Comparison of ENCODE assay signal across 14 cellular contexts in genomic region chr6:1594495-1595200, GRCh38. TPM values are rescaled to one million over a fixed set of nuclear protein-coding genes. Genes with fewer than 3 reads are reported as not detected.
DNase-seq lines count a peak whose midpoint lies in the region; ATAC-seq, FAIRE-seq and TF ChIP-seq lines count a peak whose summit lies in the region.
"Had no signal": no experiment of that assay in that cellular context is flagged by ENCODE, and none has a peak within 500 bp of the region (broad histone marks: within the 10 kb centered on the region; RNA-seq: fewer than 3 reads in every experiment).

No MANE protein-coding gene starts in this region.

- H3K4me3 Mint-ChIP-seq in activated naive CD8-positive, alpha-beta T cell treated with anti-CD3 and anti-CD28 coated beads, Interleukin-2, amount 50 U/mL, for 24 hours, result no peak overlapping the region
- H3K4me3 Mint-ChIP-seq: CD4-positive, alpha-beta memory T cell had no signal

- no peaks in the 10 kb centered on the region for H3K9me3 Mint-ChIP-seq in activated naive CD8-positive, alpha-beta T cell treated with anti-CD3 and anti-CD28 coated beads, Interleukin-2, amount 50 U/mL, for 24 hours
- H3K9me3 Mint-ChIP-seq: CD4-positive, alpha-beta memory T cell had no signal

- peaks cover 45% of the 10 kb centered on the region for H3K27me3 Mint-ChIP-seq in activated naive CD8-positive, alpha-beta T cell treated with anti-CD3 and anti-CD28 coated beads, Interleukin-2, amount 50 U/mL, for 24 hours

- intact Hi-C loops in cardiac septum (cut with DNase I) (loop anchor here (5.0 kb wide), 3 partner anchors 853 to 1158 kb away; partner anchors contain the start of gene MYLK4), Right ventricle myocardium superior (cut with DNase I) (loop anchor here (5.0 to 10.0 kb wide), 2 partner anchors 758 to 850 kb away; no protein-coding TSS in a partner anchor), left colon (cut with DNase I, micrococcal nuclease) (loop anchor here in 1 of 2 donors (5.0 to 10.0 kb wide), 3 partner anchors 603 to 1160 kb away; partner anchors contain the start of gene MYLK4)

- DNase-seq in cardiac septum (ENCODE audit: low spot score) (peak; percentile 63), Right ventricle myocardium superior (no peak), NCI-H69 (lab: John Stamatoyannopoulos, UW) (peak; percentile 59), left colon (no peak), GM12891 (ENCODE audit: insufficient read length, low spot score) (no peak)
- DNase-seq in activated naive CD8-positive, alpha-beta T cell treated with anti-CD3 and anti-CD28 coated beads, Interleukin-2, amount 50 U/mL, for 24 hours, result no peak
- no peak for DNase-seq in activated CD4-positive, alpha-beta T cell treated with anti-CD3 and anti-CD28 coated beads for 48 hours
- DNase-seq: CD4-positive, alpha-beta memory T cell; Kasumi-1; MV-4-11; NCI-H1436; NCI-H2081 treated with DMSO at 0.1 percent for 48 hours; NCI-H345; PC-9 had no signal

- H3K27ac Mint-ChIP-seq in activated naive CD8-positive, alpha-beta T cell treated with anti-CD3 and anti-CD28 coated beads, Interleukin-2, amount 50 U/mL, for 24 hours, result no peak overlapping the region
- H3K27ac Mint-ChIP-seq: CD4-positive, alpha-beta memory T cell had no signal

- H3K36me3 Mint-ChIP-seq in activated naive CD8-positive, alpha-beta T cell treated with anti-CD3 and anti-CD28 coated beads, Interleukin-2, amount 50 U/mL, for 24 hours (ENCODE audit: low read depth), result no peaks in the 10 kb centered on the region
- H3K36me3 Mint-ChIP-seq: CD4-positive, alpha-beta memory T cell had no signal

- peaks cover 2% of the 10 kb centered on the region for H3K4me1 Mint-ChIP-seq in activated naive CD8-positive, alpha-beta T cell treated with anti-CD3 and anti-CD28 coated beads, Interleukin-2, amount 50 U/mL, for 24 hours

- no peak for FAIRE-seq in GM12891 (lab: Jason Lieb, UNC)

- ATAC-seq in Right ventricle myocardium superior (ENCODE audit: poor library complexity) (no peak), left colon (peak; percentile 28)
- no peak for ATAC-seq in activated naive CD8-positive, alpha-beta T cell treated with anti-CD3 and anti-CD28 coated beads, Interleukin-2, amount 50 U/mL, for 24 hours

- no peak for TF ChIP-seq POLR2A in GM12891 (IDR thresholded peaks at IDR 0.05; ENCODE audit: low read depth, low read length)

TF ChIP-seq in GM12891, 5 proteins besides CTCF, POLR2A, EP300 and RAD21:
- TF ChIP-seq SPI1 (IDR thresholded peaks at IDR 0.05; ENCODE audit: low read depth, low read length), result no peak
- TF ChIP-seq TAF1 (IDR thresholded peaks at IDR 0.05; ENCODE audit: low read depth, low read length), result no peak
- no peak for TF ChIP-seq POU2F2 (IDR thresholded peaks at IDR 0.05; ENCODE audit: low read depth, low read length)
- no peak for TF ChIP-seq POLR2AphosphoS5 (IDR thresholded peaks at IDR 0.05; ENCODE audit: low read depth, low read length)
- TF ChIP-seq PAX5 (IDR thresholded peaks at IDR 0.05; ENCODE audit: insufficient read depth, low read length, severe bottlenecking), result no peak

RNA-seq across cellular contexts. Expression of gene FOXC1, which starts 15.1 kb away (rescaled TPM):
- total RNA-seq in cardiac septum, result 6.4 TPM
- 3.5 TPM for total RNA-seq in Right ventricle myocardium superior
- total RNA-seq in left colon, result 1 to 10 TPM in 1 of 2 donors, under 1 TPM in 1; 0.82 to 1.5 TPM
- polyA plus RNA-seq in GM12891 (2012; ENCODE audit: low read depth, missing spikeins), result 0.26 TPM
- total RNA-seq: CD4-positive, alpha-beta memory T cell had no signal
- polyA plus RNA-seq: CD4-positive, alpha-beta memory T cell had no signal

Comparison
In these comparisons a context has a peak if more than half of its experiments do, and no peak if none do; other contexts are left out.
1. DNase-seq: peak in cardiac septum (single experiment) and NCI-H69 (single experiment); none in Right ventricle myocardium superior (single experiment), left colon (0 of 2), activated naive CD8-positive, alpha-beta T cell treated with anti-CD3 and anti-CD28 coated beads, Interleukin-2, amount 50 U/mL, for 24 hours (single experiment), GM12891 (single experiment) and activated CD4-positive, alpha-beta T cell treated with anti-CD3 and anti-CD28 coated beads for 48 hours (single experiment).